Comparison of ENCODE assay signal across 2 cellular contexts in genomic region chr16:50570354-50570753, GRCh38.
TF ChIP-seq lines count a peak whose summit lies in the region.

No MANE protein-coding gene starts in this region.

TF ChIP-seq in HepG2, 621 proteins besides CTCF, POLR2A, EP300 and RAD21:
- TF ChIP-seq DNMT1 (CRISPR knock-in tag; IDR thresholded peaks at IDR 0.05) = no peak
- TF ChIP-seq HIC2 (CRISPR knock-in tag; IDR thresholded peaks at IDR 0.05; ENCODE audit: low read depth) = no peak
- peak; percentile 86; the same call in 1 of the 2 replicates for TF ChIP-seq ZNF768 (CRISPR knock-in tag; IDR thresholded peaks at IDR 0.05)
- no peak for TF ChIP-seq TFDP1 (CRISPR knock-in tag; IDR thresholded peaks at IDR 0.05; ENCODE audit: borderline replicate concordance)
- peak; percentile 39 for TF ChIP-seq ZNF629 (CRISPR knock-in tag; conservative IDR thresholded peaks at IDR 0.05)
- no peak for TF ChIP-seq SUZ12 (IDR thresholded peaks at IDR 0.05; ENCODE audit: low read depth, low read length)
- TF ChIP-seq ZNF343 (CRISPR knock-in tag; IDR thresholded peaks at IDR 0.05) = no peak
- TF ChIP-seq RBM22 (optimal IDR thresholded peaks at IDR 0.05; ENCODE audit: low read length) = peak; percentile 96
- TF ChIP-seq IRX3 (CRISPR knock-in tag; IDR thresholded peaks at IDR 0.05; ENCODE audit: borderline replicate concordance, low read depth) = no peak
- TF ChIP-seq GTF2F1 (IDR thresholded peaks at IDR 0.05; ENCODE audit: low read length) = no peak
- TF ChIP-seq RBFOX2 (IDR thresholded peaks at IDR 0.05; ENCODE audit: low read depth, low read length) = peak; percentile 55
- TF ChIP-seq SMC3 (IDR thresholded peaks at IDR 0.05; ENCODE audit: low read length) = no peak
- TF ChIP-seq MTA3 (CRISPR knock-in tag; IDR thresholded peaks at IDR 0.05) = no peak
- no peak for TF ChIP-seq BORCS8-MEF2B (CRISPR knock-in tag; IDR thresholded peaks at IDR 0.05)

TF ChIP-seq in K562, 482 proteins besides CTCF, POLR2A, EP300 and RAD21:
- peak; percentile 64 for TF ChIP-seq ZFP36 (IDR thresholded peaks at IDR 0.05; ENCODE audit: low read depth, low read length, partially characterized antibody)
- no peak for TF ChIP-seq ELF1 (tag; IDR thresholded peaks at IDR 0.05)
- TF ChIP-seq FIP1L1 (IDR thresholded peaks at IDR 0.05; ENCODE audit: low read depth, low read length, poor library complexity, severe bottlenecking) = no peak
- TF ChIP-seq CC2D1A (IDR thresholded peaks at IDR 0.05) = no peak
- TF ChIP-seq SMARCA5 (IDR thresholded peaks at IDR 0.05) = no peak
- TF ChIP-seq RBM25 (IDR thresholded peaks at IDR 0.05; ENCODE audit: low read depth, low read length, severe bottlenecking) = peak; percentile 45
- no peak for TF ChIP-seq CSDE1 (IDR thresholded peaks at IDR 0.05)
